8 cellular contexts compared by ENCODE assay signal in genomic region chr16:77191259-77191969, GRCh38. TPM values are rescaled to one million over a fixed set of nuclear protein-coding genes. Genes with fewer than 3 reads are reported as not detected.
DNase-seq lines count a peak whose midpoint lies in the region; ATAC-seq and TF ChIP-seq lines count a peak whose summit lies in the region.

No MANE protein-coding gene starts in this region.

- in situ Hi-C loops in HAP-1 (cut with MboI; ENCODE audit: low sequenced_read_pairs) = loop anchor here (25.0 kb wide), 1 partner anchor 1554 kb away; the partner anchor contains the start of genes KARS1 and TERF2IP

- H3K4me3 Mint-ChIP-seq in T-helper 1 cell treated with Interleukin-12 subunit alpha and Interleukin-12 subunit beta and Interleukin-4 antibody, amounts not matched to agents 30 μg/mL and 1 μg/mL, for 36 hours = peak overlapping the region; percentile 90

- peaks cover 39% of the 10 kb centered on the region for H3K4me1 Mint-ChIP-seq in T-helper 1 cell treated with Interleukin-12 subunit alpha and Interleukin-12 subunit beta and Interleukin-4 antibody, amounts not matched to agents 30 μg/mL and 1 μg/mL, for 36 hours (ENCODE audit: low read depth)

- peaks cover 8% of the 10 kb centered on the region for H3K27me3 Mint-ChIP-seq in T-helper 1 cell treated with Interleukin-12 subunit alpha and Interleukin-12 subunit beta and Interleukin-4 antibody, amounts not matched to agents 30 μg/mL and 1 μg/mL, for 36 hours (ENCODE audit: low read depth)

- peaks cover 36% of the 10 kb centered on the region for H3K36me3 Mint-ChIP-seq in T-helper 1 cell treated with Interleukin-12 subunit alpha and Interleukin-12 subunit beta and Interleukin-4 antibody, amounts not matched to agents 30 μg/mL and 1 μg/mL, for 36 hours (ENCODE audit: low read depth)

- 6% methylated on average over 24 of the region's 24 CpGs for WGBS in ectodermal cell, 2 experiments

- peaks cover 13% of the 10 kb centered on the region for H3K36me3 ChIP-seq in HAP-1 (replicated peaks)
- H3K36me3 ChIP-seq in ectodermal cell (ENCODE audit: control insufficient read depth, insufficient read depth, low read length) = peaks cover 10% of the 10 kb centered on the region
- peaks cover 11% of the 10 kb centered on the region for H3K36me3 ChIP-seq in muscle layer of colon (ENCODE audit: insufficient read depth, low read length)
- H3K36me3 ChIP-seq in upper lobe of right lung = peaks cover 29% of the 10 kb centered on the region

- H3K27ac Mint-ChIP-seq in T-helper 1 cell treated with Interleukin-12 subunit alpha and Interleukin-12 subunit beta and Interleukin-4 antibody, amounts not matched to agents 30 μg/mL and 1 μg/mL, for 36 hours = peak overlapping the region; percentile 98

- H3K9me3 Mint-ChIP-seq in T-helper 1 cell treated with Interleukin-12 subunit alpha and Interleukin-12 subunit beta and Interleukin-4 antibody, amounts not matched to agents 30 μg/mL and 1 μg/mL, for 36 hours = no peaks in the 10 kb centered on the region

- TF ChIP-seq CTCF in upper lobe of right lung (IDR thresholded peaks at IDR 0.05) = no peak

- H3K27me3 ChIP-seq in HAP-1 (ENCODE audit: low read depth) (no peaks in the 10 kb centered on the region; the same call in 1 of the 2 replicates), ectodermal cell (ENCODE audit: control insufficient read depth, insufficient read depth, low read length, poor library complexity, severe bottlenecking) (no peaks in the 10 kb centered on the region), muscle layer of colon (ENCODE audit: control insufficient read depth in 1 of 2, insufficient read depth in 2 of 2, low read length in 2 of 2) (no peaks in the 10 kb centered on the region), upper lobe of right lung (no peaks in the 10 kb centered on the region)

- no peaks in the 10 kb centered on the region for H3K9me3 ChIP-seq in HAP-1
- H3K9me3 ChIP-seq in ectodermal cell (ENCODE audit: control insufficient read depth, low read length) = no peaks in the 10 kb centered on the region
- no peaks in the 10 kb centered on the region for H3K9me3 ChIP-seq in muscle layer of colon (ENCODE audit: low read length)
- no peaks in the 10 kb centered on the region for H3K9me3 ChIP-seq in upper lobe of right lung

- DNase-seq in D341Med (ENCODE audit: low spot score) (peak; percentile 36), HAP-1 (ENCODE audit: low spot score in 2 of 2) (no peak), upper lobe of right lung (peak; percentile 71)

- intact Hi-C loops in upper lobe of right lung (cut with DNase I) = no loop called here

- H3K4me1 ChIP-seq in HAP-1 (peaks cover 8% of the 10 kb centered on the region; the same call in 1 of the 2 replicates), ectodermal cell (ENCODE audit: control insufficient read depth, insufficient read depth, low read length) (no peaks in the 10 kb centered on the region), muscle layer of colon (ENCODE audit: insufficient read depth, low read length) (peaks cover 15% of the 10 kb centered on the region), upper lobe of right lung (peaks cover 12% of the 10 kb centered on the region)

- peak overlapping the region; percentile 93 for H3K9ac ChIP-seq in muscle layer of colon (ENCODE audit: low read length)

- peak; percentile 13 for ATAC-seq in upper lobe of right lung
- no peak for ATAC-seq in esophagus mucosa
- no peak for ATAC-seq in HG03280 (IDR thresholded peaks at IDR 0.05; ENCODE audit: unreplicated experiment)

- H3K27ac ChIP-seq in ectodermal cell (ENCODE audit: insufficient read depth, low read depth, low read length, poor library complexity, severe bottlenecking) = peak overlapping the region; percentile 77
- H3K27ac ChIP-seq in muscle layer of colon (ENCODE audit: low read depth, low read length) = peak overlapping the region; percentile 97
- H3K27ac ChIP-seq in upper lobe of right lung = peak overlapping the region; percentile 99

- H3K4me3 ChIP-seq in HAP-1 (peak overlapping the region; percentile 69), ectodermal cell (ENCODE audit: insufficient read depth, low read depth, low read length) (peak overlapping the region; percentile 96), muscle layer of colon (ENCODE audit: low read depth in 1 of 2, low read length in 2 of 2) (peak overlapping the region; percentile 96 to 97), upper lobe of right lung (peak overlapping the region; percentile 86)

RNA-seq across cellular contexts. Expression of gene MON1B, which starts 0.4 kb away (rescaled TPM):
- polyA plus RNA-seq in ectodermal cell (2013, experiment 1 of 4) = 25.6 TPM
- polyA plus RNA-seq in ectodermal cell (2013, experiment 2 of 4) = 27.3 TPM
- 20.7 TPM for polyA plus RNA-seq in ectodermal cell (2013, experiment 3 of 4)
- polyA plus RNA-seq in ectodermal cell (2013, experiment 4 of 4) = 20.6 TPM
- total RNA-seq in upper lobe of right lung = 54.2 TPM
- total RNA-seq in esophagus mucosa = 29.0 TPM

RNA-seq across cellular contexts. Expression of gene SYCE1L, which starts 7.8 kb away (rescaled TPM):
- polyA plus RNA-seq in ectodermal cell (2013, experiment 1 of 4) = 6.3 TPM
- 5.7 TPM for polyA plus RNA-seq in ectodermal cell (2013, experiment 2 of 4)
- polyA plus RNA-seq in ectodermal cell (2013, experiment 3 of 4) = 11.2 TPM
- polyA plus RNA-seq in ectodermal cell (2013, experiment 4 of 4) = 4.7 TPM
- total RNA-seq in upper lobe of right lung (6.2 TPM), esophagus mucosa (6.0 TPM)

Comparison
In these comparisons a context has a peak if more than half of its experiments do, and no peak if none do; other contexts are left out.
1. DNase-seq: peak in D341Med (single experiment) and upper lobe of right lung (single experiment); none in HAP-1 (0 of 2).
2. Peak in every context shown above with its lines, with median percentiles within 50 percentile points of each other: H3K4me3 ChIP-seq and H3K27ac ChIP-seq.